Comparison of ENCODE assay signal across 13 cellular contexts in genomic region chr22:37379085-37379484, GRCh38. TPM values are rescaled to one million over a fixed set of nuclear protein-coding genes. Genes with fewer than 3 reads are reported as not detected.
"Had no signal": no experiment of that assay in that cellular context is flagged by ENCODE, and none has a peak within 500 bp of the region (broad histone marks: within the 10 kb centered on the region; RNA-seq: fewer than 3 reads in every experiment).

No MANE protein-coding gene starts in this region.

- DNase-seq: brain microvascular endothelial cell; cerebellar nuclear complex; dermis blood vessel endothelial cell; lower lobe of right lung; naive B cell; psoas muscle; stimulated activated CD4-positive, alpha-beta T cell treated with anti-CD3 and anti-CD28 coated beads, Interleukin-12 subunit alpha, Interleukin-12 subunit beta, amount 100 ng/mL, for 4 hours; stimulated activated naive CD4-positive, alpha-beta T cell treated with Interleukin-2 at 50 U/mL for 16 hours; T-helper 17 cell had no signal

- H3K4me3 ChIP-seq: lower lobe of right lung, psoas muscle, upper lobe of left lung had no signal

- H3K36me3 Mint-ChIP-seq: activated naive CD4-positive, alpha-beta T cell treated with anti-CD3 and anti-CD28 coated beads, Interleukin-2, amount 50 U/mL, for 24 hours; naive B cell had no signal

- H3K4me3 Mint-ChIP-seq: activated naive CD4-positive, alpha-beta T cell treated with anti-CD3 and anti-CD28 coated beads, Interleukin-2, amount 50 U/mL, for 24 hours; T-helper 17 cell had no signal

- ATAC-seq: activated CD4-positive, CD25-positive, alpha-beta regulatory T cell treated with anti-CD3 and anti-CD28 coated beads, Interleukin-2, amount 50 U/mL, for 24 hours; sciatic nerve; T-helper 17 cell had no signal

- H3K4me1 ChIP-seq: lower lobe of right lung, psoas muscle, upper lobe of left lung had no signal

- H3K36me3 ChIP-seq: brain microvascular endothelial cell, lower lobe of right lung, upper lobe of left lung had no signal

- H3K9me3 Mint-ChIP-seq: activated naive CD4-positive, alpha-beta T cell treated with anti-CD3 and anti-CD28 coated beads, Interleukin-2, amount 50 U/mL, for 24 hours; naive B cell had no signal

- H3K27ac Mint-ChIP-seq: activated naive CD4-positive, alpha-beta T cell treated with anti-CD3 and anti-CD28 coated beads, Interleukin-2, amount 50 U/mL, for 24 hours; T-helper 17 cell had no signal

- H3K4me1 Mint-ChIP-seq: activated naive CD4-positive, alpha-beta T cell treated with anti-CD3 and anti-CD28 coated beads, Interleukin-2, amount 50 U/mL, for 24 hours; T-helper 17 cell had no signal

- H3K27ac ChIP-seq: brain microvascular endothelial cell, lower lobe of right lung, psoas muscle, upper lobe of left lung had no signal

- H3K27me3 ChIP-seq: upper lobe of left lung had no signal

- H3K9me3 ChIP-seq: lower lobe of right lung, psoas muscle, upper lobe of left lung had no signal

RNA-seq across cellular contexts. Expression of gene ELFN2, which starts 48.2 kb away (rescaled TPM):
- total RNA-seq: psoas muscle had no signal
